8 cellular contexts compared by ENCODE assay signal in the genomic region with DNA sequence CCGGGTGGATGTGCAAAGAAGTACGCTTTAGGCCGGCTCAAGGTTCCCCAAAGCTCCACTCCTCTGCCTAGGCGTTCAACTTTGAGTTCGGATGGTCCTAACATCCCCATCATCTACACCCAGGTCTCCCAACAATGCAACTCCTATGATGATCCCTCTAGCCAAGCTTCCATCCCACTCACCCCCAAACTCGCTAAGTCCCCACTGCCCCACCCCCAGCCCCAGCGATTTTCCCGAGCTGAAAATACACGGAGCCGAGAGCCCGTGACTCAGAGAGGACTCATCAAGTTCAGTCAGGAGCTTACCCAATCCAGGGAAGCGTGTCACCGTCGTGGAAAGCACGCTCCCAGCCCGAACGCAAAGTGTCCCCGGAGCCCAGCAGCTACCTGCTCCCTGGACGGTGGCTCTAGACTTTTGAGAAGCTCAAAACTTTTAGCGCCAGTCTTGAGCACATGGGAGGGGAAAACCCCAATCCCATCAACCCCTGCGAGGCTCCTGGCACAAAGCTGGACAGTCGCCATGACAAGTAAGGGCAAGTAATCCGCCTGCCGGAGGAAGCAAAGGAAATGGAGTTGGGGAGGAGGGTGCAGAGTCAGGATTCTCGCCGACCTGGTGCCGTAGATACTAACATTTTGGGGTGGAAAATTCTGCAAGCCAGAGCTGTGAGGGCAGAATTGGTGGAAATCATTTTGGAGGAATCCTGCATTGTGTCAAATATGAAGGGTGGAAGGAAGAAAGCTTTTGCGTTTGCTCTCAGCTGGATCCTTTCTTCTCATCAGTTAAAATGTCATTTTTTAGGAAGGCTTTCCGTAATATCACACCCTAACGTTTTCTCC. TPM values are rescaled to one million over a fixed set of nuclear protein-coding genes. Genes with fewer than 3 reads are reported as not detected.
DNase-seq lines count a peak whose midpoint lies in the region; ATAC-seq, FAIRE-seq and TF ChIP-seq lines count a peak whose summit lies in the region.

Gene TP53, minus strand, starts transcription at position 419 of the 836 bp plus-strand sequence. CDS start 10,896 bp downstream, outside the sequence.

- no peaks in the 10 kb centered on the region for H3K27me3 ChIP-seq in KMS-11 (ENCODE audit: insufficient read depth, low read depth)
- H3K27me3 ChIP-seq in Panc1 (ENCODE audit: control insufficient read depth, insufficient read depth, low read length): no peaks in the 10 kb centered on the region
- H3K27me3 ChIP-seq in mucosa of rectum (ENCODE audit: control insufficient read depth in 2 of 2, insufficient read depth in 2 of 2, low read length in 2 of 2): no peaks in the 10 kb centered on the region

- TF ChIP-seq POLR2A in erythroblast (IDR thresholded peaks at IDR 0.05; ENCODE audit: low read length): peak; percentile 90

- no peaks in the 10 kb centered on the region for H3K36me3 ChIP-seq in KMS-11 (ENCODE audit: insufficient read depth)
- H3K36me3 ChIP-seq in Panc1 (ENCODE audit: control insufficient read depth, insufficient read depth, low read length): peaks cover 12% of the 10 kb centered on the region
- no peaks in the 10 kb centered on the region for H3K36me3 ChIP-seq in mucosa of rectum (ENCODE audit: control insufficient read depth in 2 of 2, insufficient read depth in 2 of 2, low read length in 2 of 2)

- in situ Hi-C loops in Panc1 (cut with HindIII; ENCODE audit: low pct_unique_long_range_greater_than_20kb, low sequenced_read_pairs): no loop called here

- intact Hi-C loops in Panc1 (cut with micrococcal nuclease; ENCODE audit: unreplicated experiment): loop anchor here (2.0 kb wide), 1 partner anchor 100 kb away; no protein-coding TSS in a partner anchor

- DNase-seq in GM18507 (ENCODE audit: extremely low spot score, insufficient read length, low read depth) (peak; percentile 67), Panc1 (ENCODE audit: low read depth, low spot score) (peak; percentile 91), erythroblast (lab: John Stamatoyannopoulos, UW) (peak; percentile 96)
- peak; percentile 81 for DNase-seq in activated T-cell treated with anti-CD3 and anti-CD28 coated beads, Interleukin-2, amount 50 U/mL, for 1 hour
- peak; percentile 79 for DNase-seq in stimulated activated CD8-positive, alpha-beta memory T cell treated with anti-CD3 and anti-CD28 coated beads, Interleukin-4, amount 100 ng/mL, for 24 hours (ENCODE audit: low read depth)

- TF ChIP-seq CTCF in KMS-11 (conservative IDR thresholded peaks at IDR 0.05; ENCODE audit: low read depth, low read length): no peak
- no peak for TF ChIP-seq CTCF in Panc1 (IDR thresholded peaks at IDR 0.05)

- H3K9ac ChIP-seq in KMS-11: peak within 1 kb of the TSS; percentile 86
- peak within 1 kb of the TSS; percentile 95 to 99 for H3K9ac ChIP-seq in mucosa of rectum (ENCODE audit: low read depth in 1 of 2, low read length in 2 of 2)

- H4K20me1 ChIP-seq in KMS-11 (ENCODE audit: insufficient read depth): no peaks in the 10 kb centered on the region

- H2AFZ ChIP-seq in KMS-11 (ENCODE audit: low read depth): peak within 1 kb of the TSS; percentile 41; the same call in 1 of the 2 replicates

- ATAC-seq in Panc1 (peak; percentile 64), HG03095 (IDR thresholded peaks at IDR 0.05; ENCODE audit: unreplicated experiment) (no peak)

- no TSS peak for BruUV-seq in Panc1 (replicated peaks; lab: Mats Ljungman, UMichigan)

- CTCF ChIA-PET in Panc1 (lab: Charles Lee): interaction anchor here (0.5 to 2.2 kb wide), 12 partner anchors 36 to 309 kb away, joined by 3 to 10 read pairs (median 4); partner anchors contain the start of gene ATP1B2

- H3K4me3 ChIP-seq in KMS-11 (IDR thresholded peaks at IDR 0.05; ENCODE audit: insufficient read depth, low read depth, low read length) (no peak within 1 kb of the TSS), Panc1 (ENCODE audit: low read depth in 2 of 2, low read length in 2 of 2) (peak within 1 kb of the TSS; percentile 91 to 97), mucosa of rectum (ENCODE audit: low read length in 2 of 2) (peak within 1 kb of the TSS; percentile 98 to 100)

- FAIRE-seq in GM18507 (lab: Jason Lieb, UNC): no peak

- H3K27ac ChIP-seq in KMS-11 (peak within 1 kb of the TSS; percentile 81), Panc1 (ENCODE audit: low read length) (peak within 1 kb of the TSS; percentile 92), mucosa of rectum (ENCODE audit: low read depth in 2 of 2, low read length in 2 of 2) (peak within 1 kb of the TSS; percentile 97 to 98)

- no peaks in the 10 kb centered on the region for H3K4me1 ChIP-seq in KMS-11 (ENCODE audit: low read depth, poor library complexity, severe bottlenecking)
- peaks cover 9% of the 10 kb centered on the region; the same call in 1 of the 2 replicates for H3K4me1 ChIP-seq in Panc1 (ENCODE audit: control insufficient read depth, insufficient read depth, low read length)
- peaks cover 28 to 34% of the 10 kb centered on the region in 2 donors for H3K4me1 ChIP-seq in mucosa of rectum (ENCODE audit: control insufficient read depth in 2 of 2, insufficient read depth in 2 of 2, low read length in 2 of 2)

- POLR2A ChIA-PET in Panc1 (lab: Charles Lee): interaction anchor here (0.5 to 1.4 kb wide), 13 partner anchors 18 to 121 kb away, joined by 3 to 7 read pairs (median 3); partner anchors contain the start of genes ATP1B2, CD68, EFNB3 and MPDU1

- peaks cover 42% of the 10 kb centered on the region; the same call in 1 of the 2 replicates for H3K79me2 ChIP-seq in KMS-11 (ENCODE audit: insufficient read depth, low read depth)

- H3K9me3 ChIP-seq in Panc1 (ENCODE audit: control insufficient read depth, insufficient read depth, low read depth, low read length) (no peaks in the 10 kb centered on the region), mucosa of rectum (ENCODE audit: control insufficient read depth in 2 of 2, low read length in 2 of 2) (no peaks in the 10 kb centered on the region)

- H3K4me2 ChIP-seq in KMS-11: peak within 1 kb of the TSS; percentile 45; the same call in 1 of the 2 replicates

RNA-seq across cellular contexts. Expression of gene TP53, which starts in this region (rescaled TPM):
- total RNA-seq in Panc1 (2021; ENCODE audit: unreplicated experiment): 129 TPM
- polyA plus RNA-seq in Panc1 (2012; ENCODE audit: insufficient read length): 147 TPM
